In the genomic region with DNA sequence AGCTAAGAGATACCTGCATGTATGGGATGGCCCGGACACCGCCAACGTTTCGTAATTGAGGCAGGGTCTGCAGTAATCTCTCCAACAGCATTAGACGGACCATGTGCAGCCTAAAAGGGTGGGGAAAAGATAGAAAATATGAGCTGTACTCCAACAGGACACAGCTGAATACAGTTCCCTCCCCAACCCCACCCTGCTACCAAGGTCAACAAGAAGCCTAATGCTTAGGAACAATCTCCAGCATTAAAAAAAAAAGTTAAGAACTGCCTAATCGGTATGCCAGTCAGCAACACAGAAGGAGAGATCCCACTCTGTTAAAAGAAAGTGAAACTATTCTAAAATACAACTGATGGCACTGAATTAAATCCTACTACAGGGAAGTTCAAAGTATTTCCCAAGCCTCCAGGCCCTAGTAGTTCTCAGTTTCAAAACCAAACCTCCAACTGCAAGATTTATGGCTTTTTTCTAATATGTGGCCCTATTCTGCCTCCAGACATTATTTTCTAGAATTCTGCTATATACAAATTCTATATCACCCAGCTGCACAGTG, we compare ENCODE assay signal across 11 cellular contexts.
"Had no signal": no experiment of that assay in that cellular context is flagged by ENCODE, and none has a peak within 500 bp of the region (broad histone marks: within the 10 kb centered on the region; RNA-seq: fewer than 3 reads in every experiment).

No MANE protein-coding gene starts in this region.

- H3K4me3 ChIP-seq: heart right ventricle, left lung, testis had no signal

- H3K27ac ChIP-seq: foreskin keratinocyte, left lung, testis had no signal

- H3K9me3 ChIP-seq: testis had no signal

- DNase-seq: activated CD4-positive, alpha-beta T cell treated with anti-CD3 and anti-CD28 coated beads, Interleukin-2, amount 50 U/mL, for 1 hour; activated effector memory CD4-positive, alpha-beta T cell treated with anti-CD3 and anti-CD28 coated beads, Interleukin-2, amount 50 U/mL, for 16 hours; activated naive CD8-positive, alpha-beta T cell treated with anti-CD3 and anti-CD28 coated beads, Interleukin-2, amount 10 ng/mL, durations not matched to agents 7 days and 5 days; foreskin keratinocyte; heart right ventricle; left lung; nephron progenitor cell; stimulated activated CD4-positive, alpha-beta T cell treated with anti-CD3 and anti-CD28 coated beads, Interleukin-4, amount 100 ng/mL, for 24 hours; T-helper 1 cell; testis had no signal

- H3K4me1 ChIP-seq: foreskin keratinocyte had no signal

- ATAC-seq: foreskin keratinocyte, left lung, WTC11 had no signal

- H3K27me3 ChIP-seq: foreskin keratinocyte, heart right ventricle, left lung, testis had no signal
